Comparison of ENCODE assay signal across 11 cellular contexts in genomic region chr9:120933310-120934044, GRCh38. TPM values are rescaled to one million over a fixed set of nuclear protein-coding genes. Genes with fewer than 3 reads are reported as not detected.
A peak's percentile ranks its signal among the peaks of the same experiment; 100 is the strongest.
DNase-seq lines count a peak whose midpoint lies in the region; ATAC-seq and TF ChIP-seq lines count a peak whose summit lies in the region.
"Had no signal": no experiment of that assay in that cellular context is flagged by ENCODE, and none has a peak within 500 bp of the region (broad histone marks: within the 10 kb centered on the region; RNA-seq: fewer than 3 reads in every experiment).

No MANE protein-coding gene starts in this region.

- H3K27me3 ChIP-seq in CD8-positive, alpha-beta T cell (ENCODE audit: insufficient read depth, low read length): no peaks in the 10 kb centered on the region
- H3K27me3 ChIP-seq in GM23338 (ENCODE audit: insufficient read depth) (no peaks in the 10 kb centered on the region), ascending aorta (no peaks in the 10 kb centered on the region)

- H4K20me1 ChIP-seq in GM23338 (replicated peaks; ENCODE audit: insufficient read depth): no peaks in the 10 kb centered on the region

- no peaks in the 10 kb centered on the region for H3K9me3 ChIP-seq in CD8-positive, alpha-beta T cell (ENCODE audit: low read length)
- H3K9me3 ChIP-seq in ascending aorta: no peaks in the 10 kb centered on the region

- no peak for TF ChIP-seq CTCF in CD8-positive, alpha-beta T cell (IDR thresholded peaks at IDR 0.05)
- TF ChIP-seq CTCF in GM23338 (conservative IDR thresholded peaks at IDR 0.05; ENCODE audit: low read depth in 2 of 2) (no peak), ascending aorta (IDR thresholded peaks at IDR 0.05) (no peak), osteocyte (IDR thresholded peaks at IDR 0.05) (no peak)

- intact Hi-C loops in CD8-positive, alpha-beta T cell (cut with DNase I, micrococcal nuclease): no loop called here
- intact Hi-C loops in ascending aorta (cut with DNase I): loop anchor here (2.0 to 10.0 kb wide), 3 partner anchors 15 to 351 kb away; no protein-coding TSS in a partner anchor

- CTCF ChIA-PET in CD8-positive, alpha-beta T cell (lab: Charles Lee): interaction anchor here (1.1 to 19.6 kb wide), 6 partner anchors 18 to 177 kb away, joined by 3 to 351 read pairs (median 5); partner anchors contain the start of genes FBXW2 and PHF19

- peaks cover 78% of the 10 kb centered on the region for H3K4me1 Mint-ChIP-seq in CD8-positive, alpha-beta T cell (ENCODE audit: low read depth)
- peaks cover 3% of the 10 kb centered on the region; the same call in 2 of the 3 replicates for H3K4me1 Mint-ChIP-seq in GM23338
- H3K4me1 Mint-ChIP-seq in osteocyte (ENCODE audit: unreplicated experiment): peaks cover 81% of the 10 kb centered on the region

- H3K4me2 ChIP-seq in GM23338: no peak overlapping the region

- H3K4me3 Mint-ChIP-seq in CD8-positive, alpha-beta T cell: no peak overlapping the region
- no peak overlapping the region for H3K4me3 Mint-ChIP-seq in GM23338
- no peak overlapping the region for H3K4me3 Mint-ChIP-seq in osteocyte (ENCODE audit: unreplicated experiment)

- H3K27ac Mint-ChIP-seq in CD8-positive, alpha-beta T cell: peak overlapping the region; percentile 99
- H3K27ac Mint-ChIP-seq in GM23338 (no peak overlapping the region), osteocyte (ENCODE audit: unreplicated experiment) (peak overlapping the region; percentile 99)

- no peak for ATAC-seq in CD8-positive, alpha-beta T cell
- no peak for ATAC-seq in GM23338
- no peak for ATAC-seq in GM21786 (IDR thresholded peaks at IDR 0.05; ENCODE audit: unreplicated experiment)
- ATAC-seq in HG02970 (IDR thresholded peaks at IDR 0.05; ENCODE audit: low FRiP score, unreplicated experiment): no peak

- H3K36me3 Mint-ChIP-seq in CD8-positive, alpha-beta T cell: peaks cover under 1% of the 10 kb centered on the region
- H3K36me3 Mint-ChIP-seq in GM23338 (ENCODE audit: low read depth) (no peaks in the 10 kb centered on the region), osteocyte (ENCODE audit: unreplicated experiment) (no peaks in the 10 kb centered on the region)

- peak overlapping the region; percentile 78; the same call in 1 of the 2 replicates for H2AFZ ChIP-seq in GM23338

- H3K4me3 ChIP-seq in CD8-positive, alpha-beta T cell (ENCODE audit: low read depth, low read length): no peak overlapping the region
- no peak overlapping the region for H3K4me3 ChIP-seq in GM23338
- H3K4me3 ChIP-seq in ascending aorta: no peak overlapping the region

- H3K27ac ChIP-seq in CD8-positive, alpha-beta T cell (ENCODE audit: low read depth, low read length): no peak overlapping the region
- H3K27ac ChIP-seq in GM23338 (ENCODE audit: low read depth) (no peak overlapping the region), ascending aorta (peak overlapping the region; percentile 97 to 98)

- POLR2A ChIA-PET in CD8-positive, alpha-beta T cell (lab: Charles Lee): interaction anchor here (0.7 to 34.4 kb wide), 4 partner anchors 7 to 41 kb away, joined by 3 to 1009 read pairs (median 11); partner anchors contain the start of gene TRAF1

- H3K9me2 ChIP-seq in GM23338 (ENCODE audit: insufficient read depth): no peaks in the 10 kb centered on the region

- H3K27me3 Mint-ChIP-seq in CD8-positive, alpha-beta T cell (ENCODE audit: low read depth): no peaks in the 10 kb centered on the region
- H3K27me3 Mint-ChIP-seq in GM23338 (ENCODE audit: insufficient read depth, low read depth, poor library complexity): peaks cover 4% of the 10 kb centered on the region
- no peaks in the 10 kb centered on the region for H3K27me3 Mint-ChIP-seq in osteocyte (ENCODE audit: unreplicated experiment)

- no peaks in the 10 kb centered on the region for H3K9me3 Mint-ChIP-seq in CD8-positive, alpha-beta T cell
- H3K9me3 Mint-ChIP-seq in GM23338: no peaks in the 10 kb centered on the region
- no peaks in the 10 kb centered on the region for H3K9me3 Mint-ChIP-seq in osteocyte (ENCODE audit: unreplicated experiment)

- peaks cover 6% of the 10 kb centered on the region; the same call in 1 of the 2 replicates for H3F3A ChIP-seq in GM23338 (replicated peaks; ENCODE audit: low read depth)

- peaks cover 82% of the 10 kb centered on the region for H3K4me1 ChIP-seq in CD8-positive, alpha-beta T cell (ENCODE audit: insufficient read depth, low read length)
- H3K4me1 ChIP-seq in GM23338 (ENCODE audit: insufficient read depth) (peaks cover 7% of the 10 kb centered on the region; the same call in 1 of the 2 replicates), ascending aorta (peaks cover 46 to 90% of the 10 kb centered on the region in 2 donors)

- H3K36me3 ChIP-seq in CD8-positive, alpha-beta T cell (ENCODE audit: insufficient read depth, low read length): no peaks in the 10 kb centered on the region
- H3K36me3 ChIP-seq in GM23338 (ENCODE audit: insufficient read depth) (no peaks in the 10 kb centered on the region), ascending aorta (no peaks in the 10 kb centered on the region)

- no peak for DNase-seq in CD8-positive, alpha-beta T cell
- DNase-seq in GM23338 (ENCODE audit: low spot score): no peak
- peak in 1 of 2 donors; percentile 55 for DNase-seq in ascending aorta (ENCODE audit: low spot score in 2 of 2)
- DNase-seq in osteocyte (ENCODE audit: extremely low spot score, unreplicated experiment): no peak
- no peak for DNase-seq in stimulated activated CD8-positive, alpha-beta memory T cell treated with anti-CD3 and anti-CD28 coated beads, Interleukin-4, amount 100 ng/mL, for 48 hours
- DNase-seq: DMS153, NCI-H2107, small intestine, T-helper 9 cell had no signal

- H3K79me2 ChIP-seq in GM23338 (replicated peaks; ENCODE audit: insufficient read depth): no peaks in the 10 kb centered on the region

TF ChIP-seq in GM23338, 12 proteins besides CTCF, POLR2A, EP300 and RAD21 (continues in another document):
- TF ChIP-seq ZNF331 (CRISPR knock-in tag; IDR thresholded peaks at IDR 0.05; ENCODE audit: low read depth): no peak
- no peak for TF ChIP-seq POLR2AphosphoS5 (IDR thresholded peaks at IDR 0.05; ENCODE audit: low read depth)
- no peak for TF ChIP-seq EZH2phosphoT487 (IDR thresholded peaks at IDR 0.05; ENCODE audit: unreplicated experiment)
- TF ChIP-seq, protein P1, sequence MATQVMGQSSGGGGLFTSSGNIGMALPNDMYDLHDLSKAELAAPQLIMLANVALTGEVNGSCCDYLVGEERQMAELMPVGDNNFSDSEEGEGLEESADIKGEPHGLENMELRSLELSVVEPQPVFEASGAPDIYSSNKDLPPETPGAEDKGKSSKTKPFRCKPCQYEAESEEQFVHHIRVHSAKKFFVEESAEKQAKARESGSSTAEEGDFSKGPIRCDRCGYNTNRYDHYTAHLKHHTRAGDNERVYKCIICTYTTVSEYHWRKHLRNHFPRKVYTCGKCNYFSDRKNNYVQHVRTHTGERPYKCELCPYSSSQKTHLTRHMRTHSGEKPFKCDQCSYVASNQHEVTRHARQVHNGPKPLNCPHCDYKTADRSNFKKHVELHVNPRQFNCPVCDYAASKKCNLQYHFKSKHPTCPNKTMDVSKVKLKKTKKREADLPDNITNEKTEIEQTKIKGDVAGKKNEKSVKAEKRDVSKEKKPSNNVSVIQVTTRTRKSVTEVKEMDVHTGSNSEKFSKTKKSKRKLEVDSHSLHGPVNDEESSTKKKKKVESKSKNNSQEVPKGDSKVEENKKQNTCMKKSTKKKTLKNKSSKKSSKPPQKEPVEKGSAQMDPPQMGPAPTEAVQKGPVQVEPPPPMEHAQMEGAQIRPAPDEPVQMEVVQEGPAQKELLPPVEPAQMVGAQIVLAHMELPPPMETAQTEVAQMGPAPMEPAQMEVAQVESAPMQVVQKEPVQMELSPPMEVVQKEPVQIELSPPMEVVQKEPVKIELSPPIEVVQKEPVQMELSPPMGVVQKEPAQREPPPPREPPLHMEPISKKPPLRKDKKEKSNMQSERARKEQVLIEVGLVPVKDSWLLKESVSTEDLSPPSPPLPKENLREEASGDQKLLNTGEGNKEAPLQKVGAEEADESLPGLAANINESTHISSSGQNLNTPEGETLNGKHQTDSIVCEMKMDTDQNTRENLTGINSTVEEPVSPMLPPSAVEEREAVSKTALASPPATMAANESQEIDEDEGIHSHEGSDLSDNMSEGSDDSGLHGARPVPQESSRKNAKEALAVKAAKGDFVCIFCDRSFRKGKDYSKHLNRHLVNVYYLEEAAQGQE (IDR thresholded peaks at IDR 0.05; ENCODE audit: unreplicated experiment): no peak
- TF ChIP-seq CREB1 (CRISPR knock-in tag; IDR thresholded peaks at IDR 0.05; ENCODE audit: low read depth): no peak

RNA-seq across cellular contexts. Expression of gene TRAF1, which starts 6.9 kb away (rescaled TPM):
- 10 to 100 TPM; 61.2 to 61.7 TPM for total RNA-seq in CD8-positive, alpha-beta T cell
- total RNA-seq in GM23338 (2014; rRNA removed; shearing (Covaris generic)): 1.0 and 1.4 TPM in 2 replicates
- 0.39 and 0.63 TPM in 2 replicates for polyA plus RNA-seq in GM23338 (2016; fragmentation: Nextera tagmentation; extraction: Ambion mirVana)
- total RNA-seq in ascending aorta: 16.7 TPM
- 7.1 and 7.8 TPM in 2 replicates for total RNA-seq in osteocyte

RNA-seq across cellular contexts. Expression of gene PHF19, which starts 56.5 kb away (rescaled TPM):
- 10 to 100 TPM; 47.3 to 48.5 TPM for total RNA-seq in CD8-positive, alpha-beta T cell
- 31.0 and 33.7 TPM in 2 replicates for total RNA-seq in GM23338 (2014; rRNA removed; shearing (Covaris generic))
- 13.1 and 16.8 TPM in 2 replicates for polyA plus RNA-seq in GM23338 (2016; fragmentation: Nextera tagmentation; extraction: Ambion mirVana)
- total RNA-seq in ascending aorta: 33.0 TPM
- total RNA-seq in osteocyte: 194 and 212 TPM in 2 replicates

Comparison
In these comparisons a context has a peak if more than half of its experiments do, and no peak if none do; other contexts are left out.
1. H3K27ac ChIP-seq: peak in ascending aorta (2 of 2); none in CD8-positive, alpha-beta T cell (single experiment) and GM23338 (single experiment).